Comparison of ENCODE assay signal across 8 cellular contexts in genomic region chr3:198167339-198168039, GRCh38.
DNase-seq lines count a peak whose midpoint lies in the region; TF ChIP-seq lines count a peak whose summit lies in the region.
"Not testable (repeated sequence)": the region's sequence is repeated elsewhere in the genome, so short reads cannot be mapped to it uniquely, and the experiment has no call there.

No MANE protein-coding gene starts in this region.

- peak overlapping the region in 1 of 7 donors; percentile 53 for H3K27ac Mint-ChIP-seq in CD14-positive monocyte

- H3K36me3 Mint-ChIP-seq in CD14-positive monocyte: not testable (repeated sequence)

- DNase-seq in CD14-positive monocyte (ENCODE audit: low spot score): peak; percentile 63
- peak; percentile 31 for DNase-seq in HK-2 (ENCODE audit: unreplicated experiment)
- DNase-seq in T-helper 2 cell: peak; percentile 24 to 59 (median 55)
- peak; percentile 38 to 59 for DNase-seq in activated T-helper 1 cell treated with anti-CD3 and anti-CD28 coated beads, Interleukin-2, amount 50 U/mL, for 16 hours (ENCODE audit: low read depth in 1 of 2, low spot score in 1 of 2)
- peak; percentile 45 for DNase-seq in effector CD4-positive, alpha-beta T cell
- DNase-seq in islet precursor cell: peak; percentile 67
- peak; percentile 24 to 96 (median 68) for DNase-seq in posterior cingulate gyrus
- peak; percentile 42 to 43 for DNase-seq in stimulated activated CD8-positive, alpha-beta memory T cell treated with anti-CD3 and anti-CD28 coated beads, Interleukin-15, amount 100 ng/mL, for 48 hours (ENCODE audit: low read depth in 2 of 2)

- not testable (repeated sequence) for H3K4me1 Mint-ChIP-seq in CD14-positive monocyte

- H3K27me3 Mint-ChIP-seq in CD14-positive monocyte (ENCODE audit: low read depth in 3 of 3): not testable (repeated sequence)

- not testable (repeated sequence) for H3K4me3 Mint-ChIP-seq in CD14-positive monocyte

- peak; percentile 85 for TF ChIP-seq CTCF in CD14-positive monocyte (IDR thresholded peaks at IDR 0.05)

- not testable (repeated sequence) for H3K9me3 Mint-ChIP-seq in CD14-positive monocyte

- intact Hi-C loops in CD14-positive monocyte (cut with micrococcal nuclease); posterior cingulate gyrus (cut with DNase I): not testable (repeated sequence)

Comparison
In these comparisons a context has a peak if more than half of its experiments do, and no peak if none do; other contexts are left out.
1. Peak in every context shown above with its lines: DNase-seq.